Comparison of ENCODE assay signal across 18 cellular contexts in the genomic region with DNA sequence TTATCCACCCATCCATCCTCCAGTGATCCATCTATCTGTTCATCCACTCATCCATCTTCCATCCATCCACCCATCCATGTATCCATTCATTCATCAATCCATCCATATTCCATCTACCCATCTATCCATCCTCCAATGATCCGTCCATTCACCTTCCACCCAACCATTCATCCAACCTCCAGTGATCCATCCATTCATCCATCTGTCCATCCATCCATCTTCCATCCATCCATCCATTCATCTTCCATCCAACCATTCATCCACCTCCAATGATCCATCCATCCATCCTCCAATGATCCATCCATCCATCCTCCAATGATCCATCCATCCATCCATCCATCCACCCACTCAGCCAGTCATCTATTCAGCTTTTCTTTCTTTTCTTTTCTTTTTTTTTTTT.
DNase-seq lines count a peak whose midpoint lies in the region; ATAC-seq, FAIRE-seq and TF ChIP-seq lines count a peak whose summit lies in the region.
"Had no signal": no experiment of that assay in that cellular context is flagged by ENCODE, and none has a peak within 500 bp of the region (broad histone marks: within the 10 kb centered on the region; RNA-seq: fewer than 3 reads in every experiment).

No MANE protein-coding gene starts in this region.

- no peaks in the 10 kb centered on the region for H3K9me3 ChIP-seq in HepG2 (ENCODE audit: low read length)
- H3K9me3 ChIP-seq in right lobe of liver: no peaks in the 10 kb centered on the region
- H3K9me3 ChIP-seq: A549, HAP-1 had no signal

- H3K9ac ChIP-seq in HepG2 (ENCODE audit: insufficient read depth, low read depth, low read length): no peak overlapping the region

- TF ChIP-seq RAD21 in HepG2 (CRISPR knock-in tag; IDR thresholded peaks at IDR 0.05): no peak

- no peaks in the 10 kb centered on the region for H3K4me1 ChIP-seq in HepG2 (ENCODE audit: insufficient read depth, low read length)
- no peaks in the 10 kb centered on the region for H3K4me1 ChIP-seq in right lobe of liver
- H3K4me1 ChIP-seq: A549, HAP-1 had no signal

- DNase-seq in HepG2 (ENCODE audit: low spot score) (no peak), right lobe of liver (no peak), ecto neural progenitor cell (ENCODE audit: low spot score) (peak; percentile 1), substantia nigra (lab: John Stamatoyannopoulos, UW) (no peak), NCI-H1105 treated with DMSO at 0.1 percent for 48 hours (lab: John Stamatoyannopoulos, UW) (no peak), COR-L47 (lab: John Stamatoyannopoulos, UW) (no peak)
- DNase-seq in central memory CD4-positive, alpha-beta T cell: no peak
- DNase-seq: AML-193; Calu3; CD4-positive, alpha-beta T cell; DMS53 had no signal

- FAIRE-seq in HepG2 (lab: Jason Lieb, UNC): no peak
- FAIRE-seq: A549, G401.6, GM12891, GM19239 had no signal

- no peaks in the 10 kb centered on the region for H4K20me1 ChIP-seq in HepG2 (ENCODE audit: insufficient read depth, low read length)

- H2AFZ ChIP-seq in HepG2 (ENCODE audit: low read length): no peak overlapping the region

- H3K4me3 ChIP-seq in HepG2 (replicated peaks in 1 of 3; ENCODE audit: insufficient read depth in 1 of 3, low read depth in 2 of 3, low read length in 3 of 3) (no peak overlapping the region), right lobe of liver (no peak overlapping the region)
- H3K4me3 ChIP-seq: A549, HAP-1 had no signal

- no peaks in the 10 kb centered on the region for H3K79me2 ChIP-seq in HepG2 (ENCODE audit: insufficient read depth, low read length)

- no peak overlapping the region for H3K4me2 ChIP-seq in HepG2 (ENCODE audit: low read depth, low read length)
- H3K4me2 ChIP-seq: A549 had no signal

- no peak for TF ChIP-seq CTCF in HepG2 (CRISPR knock-in tag; IDR thresholded peaks at IDR 0.05)
- TF ChIP-seq CTCF in right lobe of liver (IDR thresholded peaks at IDR 0.05): no peak

- no peak overlapping the region for H3K27ac ChIP-seq in HepG2 (ENCODE audit: extremely low read length, insufficient read depth, low read length)
- no peak overlapping the region for H3K27ac ChIP-seq in right lobe of liver
- peak overlapping the region; percentile 85 for H3K27ac ChIP-seq in substantia nigra (ENCODE audit: low read depth, low read length, poor library complexity, severe bottlenecking)
- H3K27ac ChIP-seq: 22Rv1, A549, C4-2B had no signal

- ATAC-seq in HepG2 (no peak), right lobe of liver (no peak)
- ATAC-seq: A549 had no signal

- TF ChIP-seq EP300 in HepG2 (IDR thresholded peaks at IDR 0.05; ENCODE audit: low read depth in 2 of 2, low read length in 2 of 2): no peak
- no peak for TF ChIP-seq EP300 in HepG2 (CRISPR knock-in tag; IDR thresholded peaks at IDR 0.05; ENCODE audit: borderline replicate concordance)

- BruUV-seq in HepG2 (replicated peaks; lab: Mats Ljungman, UMichigan): no TSS peak

- POLR2A ChIA-PET in HepG2 (lab: Yijun Ruan, JAX): no interaction called here

- 43% methylated on average over 1 of the region's 1 CpG for WGBS in HepG2 (ENCODE audit: low lambda C conversion rate)
- WGBS in right lobe of liver (ENCODE audit: insufficient coverage, low coverage, low lambda C conversion rate, missing lambda C conversion rate): 92% methylated on average over 1 of the region's 1 CpG

- TF ChIP-seq POLR2A in HepG2 (IDR thresholded peaks at IDR 0.05; ENCODE audit: insufficient read depth in 1 of 2, low read depth in 2 of 2, low read length in 2 of 2): no peak
- TF ChIP-seq POLR2A in right lobe of liver (IDR thresholded peaks at IDR 0.05): no peak

- H3K36me3 ChIP-seq in HepG2 (replicated peaks in 1 of 2; ENCODE audit: control insufficient read depth in 1 of 2, insufficient read depth in 2 of 2, low read length in 2 of 2): no peaks in the 10 kb centered on the region
- no peaks in the 10 kb centered on the region for H3K36me3 ChIP-seq in right lobe of liver
- H3K36me3 ChIP-seq: HAP-1 had no signal

- in situ Hi-C loops in HepG2 (cut with HindIII; ENCODE audit: extremely low pct_ligation_motif_present, low pct_unique_long_range_greater_than_20kb): no loop called here

- intact Hi-C loops in HepG2 (cut with micrococcal nuclease; ENCODE audit: unreplicated experiment) (no loop called here), right lobe of liver (cut with DNase I) (loop anchor here in 1 of 2 donors (10.0 kb wide), 1 partner anchor 61 kb away; no protein-coding TSS in a partner anchor)

- H3K27me3 ChIP-seq in HepG2 (ENCODE audit: control insufficient read depth in 1 of 2, insufficient read depth in 2 of 2, low read length in 2 of 2) (no peaks in the 10 kb centered on the region), right lobe of liver (no peaks in the 10 kb centered on the region)

- CTCF ChIA-PET in HepG2 (lab: Yijun Ruan, JAX; ENCODE audit: low intra/inter-chr PET ratio, low total read pairs): no interaction called here

TF ChIP-seq in HepG2, 621 proteins besides CTCF, POLR2A, EP300 and RAD21:
- TF ChIP-seq ZNF543 (CRISPR knock-in tag; IDR thresholded peaks at IDR 0.05) (no peak), NFYC (CRISPR knock-in tag; IDR thresholded peaks at IDR 0.05) (no peak), SOX6 (IDR thresholded peaks at IDR 0.05) (0 out of 2 replicates have a peak, but pooled peaks have one; percentile 61), SOX6 (CRISPR knock-in tag; IDR thresholded peaks at IDR 0.05) (no peak), ZNF441 (CRISPR knock-in tag; IDR thresholded peaks at IDR 0.05; ENCODE audit: borderline replicate concordance) (no peak), SP5 (CRISPR knock-in tag; IDR thresholded peaks at IDR 0.05; ENCODE audit: borderline replicate concordance, low read depth) (no peak)
